19 cellular contexts compared by ENCODE assay signal in genomic region chr15:81008312-81008711, GRCh38.
"Had no signal": no experiment of that assay in that cellular context is flagged by ENCODE, and none has a peak within 500 bp of the region (broad histone marks: within the 10 kb centered on the region; RNA-seq: fewer than 3 reads in every experiment).

No MANE protein-coding gene starts in this region.

- H3K36me3 ChIP-seq: brain microvascular endothelial cell had no signal

- H3K27ac ChIP-seq: brain microvascular endothelial cell, esophagus muscularis mucosa, heart right ventricle, tibial artery had no signal

- H3K27ac Mint-ChIP-seq: activated CD4-positive, alpha-beta T cell treated with anti-CD3 and anti-CD28 coated beads, Interleukin-2, amount 10 ng/mL, durations not matched to agents 7 days and 5 days; activated CD8-positive, alpha-beta T cell treated with anti-CD3 and anti-CD28 coated beads, Interleukin-2, amount 10 ng/mL, durations not matched to agents 7 days and 5 days; activated naive CD4-positive, alpha-beta T cell treated with anti-CD3 and anti-CD28 coated beads for 36 hours; progenitor cell of endocrine pancreas had no signal

- ATAC-seq: activated CD8-positive, alpha-beta T cell treated with anti-CD3 and anti-CD28 coated beads, Interleukin-2, amount 10 ng/mL, durations not matched to agents 7 days and 5 days; heart right ventricle; left ventricle myocardium superior had no signal

- DNase-seq: activated CD4-positive, alpha-beta T cell treated with anti-CD3 and anti-CD28 coated beads, Interleukin-2, amount 10 ng/mL, durations not matched to agents 7 days and 5 days; activated CD4-positive, CD25-positive, alpha-beta regulatory T cell; activated CD8-positive, alpha-beta T cell treated with anti-CD3 and anti-CD28 coated beads, Interleukin-2, amount 10 ng/mL, durations not matched to agents 7 days and 5 days; activated naive CD4-positive, alpha-beta T cell treated with anti-CD3 and anti-CD28 coated beads for 36 hours; activated T-cell treated with anti-CD3 and anti-CD28 coated beads, Interleukin-2, amount 50 U/mL, for 24 hours; anterior cingulate cortex; brain microvascular endothelial cell; cerebellar nuclear complex; cortex of kidney; effector CD4-positive, alpha-beta T cell; heart right ventricle; left ventricle myocardium superior; stimulated activated CD4-positive, alpha-beta T cell treated with anti-CD3 and anti-CD28 coated beads, Interleukin-12 subunit alpha, Interleukin-12 subunit beta, amount 100 ng/mL, for 4 hours; stimulated activated CD4-positive, alpha-beta T cell treated with anti-CD3 and anti-CD28 coated beads, Interleukin-1b, Interleukin-23, amount 100 ng/mL, for 48 hours; stimulated activated CD8-positive, alpha-beta memory T cell treated with anti-CD3 and anti-CD28 coated beads, Interleukin-4, amount 100 ng/mL, for 48 hours; stimulated activated naive CD4-positive, alpha-beta T cell treated with Interleukin-2 at 50 U/mL for 16 hours; tibial artery had no signal

- H3K27me3 ChIP-seq: brain microvascular endothelial cell, esophagus muscularis mucosa, heart right ventricle, tibial artery had no signal

- H3K4me3 Mint-ChIP-seq: activated CD4-positive, alpha-beta T cell treated with anti-CD3 and anti-CD28 coated beads, Interleukin-2, amount 10 ng/mL, durations not matched to agents 7 days and 5 days; activated CD8-positive, alpha-beta T cell treated with anti-CD3 and anti-CD28 coated beads, Interleukin-2, amount 10 ng/mL, durations not matched to agents 7 days and 5 days; activated naive CD4-positive, alpha-beta T cell treated with anti-CD3 and anti-CD28 coated beads for 36 hours; activated T-cell treated with anti-CD3 and anti-CD28 coated beads, Interleukin-2, amount 50 U/mL, for 24 hours had no signal

- H3K9me3 Mint-ChIP-seq: activated CD4-positive, alpha-beta T cell treated with anti-CD3 and anti-CD28 coated beads, Interleukin-2, amount 10 ng/mL, durations not matched to agents 7 days and 5 days; activated naive CD4-positive, alpha-beta T cell treated with anti-CD3 and anti-CD28 coated beads for 36 hours; activated T-cell treated with anti-CD3 and anti-CD28 coated beads, Interleukin-2, amount 50 U/mL, for 24 hours had no signal

- H3K4me3 ChIP-seq: esophagus muscularis mucosa, heart right ventricle, tibial artery had no signal

- H3K27me3 Mint-ChIP-seq: activated CD4-positive, alpha-beta T cell treated with anti-CD3 and anti-CD28 coated beads, Interleukin-2, amount 10 ng/mL, durations not matched to agents 7 days and 5 days; activated T-cell treated with anti-CD3 and anti-CD28 coated beads, Interleukin-2, amount 50 U/mL, for 24 hours; progenitor cell of endocrine pancreas had no signal

- H3K9me3 ChIP-seq: esophagus muscularis mucosa, heart right ventricle, tibial artery had no signal
